ENCODE assay signal across 1 cellular context in genomic region chr2:42913280-42913878, GRCh38.
TF ChIP-seq lines count a peak whose summit lies in the region.

No MANE protein-coding gene starts in this region.

TF ChIP-seq in GM23338, 12 proteins besides CTCF, POLR2A, EP300 and RAD21 (continued from another document):
- TF ChIP-seq, protein P1, sequence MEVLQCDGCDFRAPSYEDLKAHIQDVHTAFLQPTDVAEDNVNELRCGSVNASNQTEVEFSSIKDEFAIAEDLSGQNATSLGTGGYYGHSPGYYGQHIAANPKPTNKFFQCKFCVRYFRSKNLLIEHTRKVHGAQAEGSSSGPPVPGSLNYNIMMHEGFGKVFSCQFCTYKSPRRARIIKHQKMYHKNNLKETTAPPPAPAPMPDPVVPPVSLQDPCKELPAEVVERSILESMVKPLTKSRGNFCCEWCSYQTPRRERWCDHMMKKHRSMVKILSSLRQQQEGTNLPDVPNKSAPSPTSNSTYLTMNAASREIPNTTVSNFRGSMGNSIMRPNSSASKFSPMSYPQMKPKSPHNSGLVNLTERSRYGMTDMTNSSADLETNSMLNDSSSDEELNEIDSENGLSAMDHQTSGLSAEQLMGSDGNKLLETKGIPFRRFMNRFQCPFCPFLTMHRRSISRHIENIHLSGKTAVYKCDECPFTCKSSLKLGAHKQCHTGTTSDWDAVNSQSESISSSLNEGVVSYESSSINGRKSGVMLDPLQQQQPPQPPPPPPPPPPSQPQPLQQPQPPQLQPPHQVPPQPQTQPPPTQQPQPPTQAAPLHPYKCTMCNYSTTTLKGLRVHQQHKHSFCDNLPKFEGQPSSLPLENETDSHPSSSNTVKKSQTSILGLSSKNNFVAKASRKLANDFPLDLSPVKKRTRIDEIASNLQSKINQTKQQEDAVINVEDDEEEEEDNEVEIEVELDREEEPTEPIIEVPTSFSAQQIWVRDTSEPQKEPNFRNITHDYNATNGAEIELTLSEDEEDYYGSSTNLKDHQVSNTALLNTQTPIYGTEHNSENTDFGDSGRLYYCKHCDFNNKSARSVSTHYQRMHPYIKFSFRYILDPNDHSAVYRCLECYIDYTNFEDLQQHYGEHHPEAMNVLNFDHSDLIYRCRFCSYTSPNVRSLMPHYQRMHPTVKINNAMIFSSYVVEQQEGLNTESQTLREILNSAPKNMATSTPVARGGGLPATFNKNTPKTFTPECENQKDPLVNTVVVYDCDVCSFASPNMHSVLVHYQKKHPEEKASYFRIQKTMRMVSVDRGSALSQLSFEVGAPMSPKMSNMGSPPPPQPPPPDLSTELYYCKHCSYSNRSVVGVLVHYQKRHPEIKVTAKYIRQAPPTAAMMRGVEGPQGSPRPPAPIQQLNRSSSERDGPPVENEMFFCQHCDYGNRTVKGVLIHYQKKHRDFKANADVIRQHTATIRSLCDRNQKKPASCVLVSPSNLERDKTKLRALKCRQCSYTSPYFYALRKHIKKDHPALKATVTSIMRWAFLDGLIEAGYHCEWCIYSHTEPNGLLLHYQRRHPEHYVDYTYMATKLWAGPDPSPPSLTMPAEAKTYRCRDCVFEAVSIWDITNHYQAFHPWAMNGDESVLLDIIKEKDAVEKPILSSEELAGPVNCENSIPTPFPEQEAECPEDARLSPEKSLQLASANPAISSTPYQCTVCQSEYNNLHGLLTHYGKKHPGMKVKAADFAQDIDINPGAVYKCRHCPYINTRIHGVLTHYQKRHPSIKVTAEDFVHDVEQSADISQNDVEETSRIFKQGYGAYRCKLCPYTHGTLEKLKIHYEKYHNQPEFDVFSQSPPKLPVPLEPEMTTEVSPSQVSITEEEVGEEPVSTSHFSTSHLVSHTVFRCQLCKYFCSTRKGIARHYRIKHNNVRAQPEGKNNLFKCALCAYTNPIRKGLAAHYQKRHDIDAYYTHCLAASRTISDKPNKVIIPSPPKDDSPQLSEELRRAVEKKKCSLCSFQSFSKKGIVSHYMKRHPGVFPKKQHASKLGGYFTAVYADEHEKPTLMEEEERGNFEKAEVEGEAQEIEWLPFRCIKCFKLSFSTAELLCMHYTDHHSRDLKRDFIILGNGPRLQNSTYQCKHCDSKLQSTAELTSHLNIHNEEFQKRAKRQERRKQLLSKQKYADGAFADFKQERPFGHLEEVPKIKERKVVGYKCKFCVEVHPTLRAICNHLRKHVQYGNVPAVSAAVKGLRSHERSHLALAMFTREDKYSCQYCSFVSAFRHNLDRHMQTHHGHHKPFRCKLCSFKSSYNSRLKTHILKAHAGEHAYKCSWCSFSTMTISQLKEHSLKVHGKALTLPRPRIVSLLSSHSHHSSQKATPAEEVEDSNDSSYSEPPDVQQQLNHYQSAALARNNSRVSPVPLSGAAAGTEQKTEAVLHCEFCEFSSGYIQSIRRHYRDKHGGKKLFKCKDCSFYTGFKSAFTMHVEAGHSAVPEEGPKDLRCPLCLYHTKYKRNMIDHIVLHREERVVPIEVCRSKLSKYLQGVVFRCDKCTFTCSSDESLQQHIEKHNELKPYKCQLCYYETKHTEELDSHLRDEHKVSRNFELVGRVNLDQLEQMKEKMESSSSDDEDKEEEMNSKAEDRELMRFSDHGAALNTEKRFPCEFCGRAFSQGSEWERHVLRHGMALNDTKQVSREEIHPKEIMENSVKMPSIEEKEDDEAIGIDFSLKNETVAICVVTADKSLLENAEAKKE (CRISPR knock-in tag; IDR thresholded peaks at IDR 0.05) = no peak
- TF ChIP-seq STAT1 (IDR thresholded peaks at IDR 0.05; ENCODE audit: unreplicated experiment) (no peak), NANOG (IDR thresholded peaks at IDR 0.05; ENCODE audit: borderline replicate concordance) (no peak), ZNF331 (CRISPR knock-in tag; IDR thresholded peaks at IDR 0.05; ENCODE audit: low read depth) (no peak), ZNF114 (CRISPR knock-in tag; IDR thresholded peaks at IDR 0.05) (no peak)
- TF ChIP-seq, protein P2, sequence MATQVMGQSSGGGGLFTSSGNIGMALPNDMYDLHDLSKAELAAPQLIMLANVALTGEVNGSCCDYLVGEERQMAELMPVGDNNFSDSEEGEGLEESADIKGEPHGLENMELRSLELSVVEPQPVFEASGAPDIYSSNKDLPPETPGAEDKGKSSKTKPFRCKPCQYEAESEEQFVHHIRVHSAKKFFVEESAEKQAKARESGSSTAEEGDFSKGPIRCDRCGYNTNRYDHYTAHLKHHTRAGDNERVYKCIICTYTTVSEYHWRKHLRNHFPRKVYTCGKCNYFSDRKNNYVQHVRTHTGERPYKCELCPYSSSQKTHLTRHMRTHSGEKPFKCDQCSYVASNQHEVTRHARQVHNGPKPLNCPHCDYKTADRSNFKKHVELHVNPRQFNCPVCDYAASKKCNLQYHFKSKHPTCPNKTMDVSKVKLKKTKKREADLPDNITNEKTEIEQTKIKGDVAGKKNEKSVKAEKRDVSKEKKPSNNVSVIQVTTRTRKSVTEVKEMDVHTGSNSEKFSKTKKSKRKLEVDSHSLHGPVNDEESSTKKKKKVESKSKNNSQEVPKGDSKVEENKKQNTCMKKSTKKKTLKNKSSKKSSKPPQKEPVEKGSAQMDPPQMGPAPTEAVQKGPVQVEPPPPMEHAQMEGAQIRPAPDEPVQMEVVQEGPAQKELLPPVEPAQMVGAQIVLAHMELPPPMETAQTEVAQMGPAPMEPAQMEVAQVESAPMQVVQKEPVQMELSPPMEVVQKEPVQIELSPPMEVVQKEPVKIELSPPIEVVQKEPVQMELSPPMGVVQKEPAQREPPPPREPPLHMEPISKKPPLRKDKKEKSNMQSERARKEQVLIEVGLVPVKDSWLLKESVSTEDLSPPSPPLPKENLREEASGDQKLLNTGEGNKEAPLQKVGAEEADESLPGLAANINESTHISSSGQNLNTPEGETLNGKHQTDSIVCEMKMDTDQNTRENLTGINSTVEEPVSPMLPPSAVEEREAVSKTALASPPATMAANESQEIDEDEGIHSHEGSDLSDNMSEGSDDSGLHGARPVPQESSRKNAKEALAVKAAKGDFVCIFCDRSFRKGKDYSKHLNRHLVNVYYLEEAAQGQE (IDR thresholded peaks at IDR 0.05; ENCODE audit: unreplicated experiment) = no peak
- TF ChIP-seq, protein P3, sequence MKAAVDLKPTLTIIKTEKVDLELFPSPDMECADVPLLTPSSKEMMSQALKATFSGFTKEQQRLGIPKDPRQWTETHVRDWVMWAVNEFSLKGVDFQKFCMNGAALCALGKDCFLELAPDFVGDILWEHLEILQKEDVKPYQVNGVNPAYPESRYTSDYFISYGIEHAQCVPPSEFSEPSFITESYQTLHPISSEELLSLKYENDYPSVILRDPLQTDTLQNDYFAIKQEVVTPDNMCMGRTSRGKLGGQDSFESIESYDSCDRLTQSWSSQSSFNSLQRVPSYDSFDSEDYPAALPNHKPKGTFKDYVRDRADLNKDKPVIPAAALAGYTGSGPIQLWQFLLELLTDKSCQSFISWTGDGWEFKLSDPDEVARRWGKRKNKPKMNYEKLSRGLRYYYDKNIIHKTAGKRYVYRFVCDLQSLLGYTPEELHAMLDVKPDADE (IDR thresholded peaks at IDR 0.05) = no peak
